8 cellular contexts compared by ENCODE assay signal in the genomic region with DNA sequence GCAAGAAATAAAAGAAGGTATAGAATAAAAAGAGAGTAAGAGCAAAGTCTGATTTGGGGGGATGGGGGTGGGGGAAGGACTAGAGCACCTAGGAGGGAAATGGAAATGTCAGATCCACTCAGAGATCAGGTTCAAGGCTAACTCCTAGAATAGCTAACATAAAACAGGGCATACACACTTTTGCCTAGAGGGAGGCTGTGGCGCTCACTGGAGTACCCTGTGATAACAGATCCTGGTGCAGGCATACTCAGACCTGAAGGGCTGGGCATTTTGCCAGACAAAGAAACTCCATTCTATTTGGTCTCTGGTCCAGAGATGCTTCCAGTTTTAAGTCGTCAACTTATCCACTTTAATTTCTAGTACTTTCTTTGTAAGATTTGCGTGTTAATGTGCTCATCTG. TPM values are rescaled to one million over a fixed set of nuclear protein-coding genes. Genes with fewer than 3 reads are reported as not detected.
DNase-seq lines count a peak whose midpoint lies in the region; ATAC-seq, FAIRE-seq and TF ChIP-seq lines count a peak whose summit lies in the region.

No MANE protein-coding gene starts in this region.

- peak overlapping the region; percentile 92 for H3K27ac Mint-ChIP-seq in CD4-positive, alpha-beta T cell
- H3K27ac Mint-ChIP-seq in astrocyte (ENCODE audit: unreplicated experiment) (no peak overlapping the region), mesothelial cell of epicardium (peak overlapping the region; percentile 70)

- no peak for FAIRE-seq in astrocyte (lab: Jason Lieb, UNC)

- no peak for ATAC-seq in CD4-positive, alpha-beta T cell (ENCODE audit: poor library complexity)
- no peak for ATAC-seq in HG03432 (IDR thresholded peaks at IDR 0.05; ENCODE audit: unreplicated experiment)
- ATAC-seq in HG03045 (IDR thresholded peaks at IDR 0.05; ENCODE audit: unreplicated experiment): no peak
- no peak for ATAC-seq in GM19395 (IDR thresholded peaks at IDR 0.05; ENCODE audit: unreplicated experiment)

- no peaks in the 10 kb centered on the region for H3K27me3 Mint-ChIP-seq in CD4-positive, alpha-beta T cell
- H3K27me3 Mint-ChIP-seq in astrocyte (ENCODE audit: low read depth, unreplicated experiment): no peaks in the 10 kb centered on the region
- no peaks in the 10 kb centered on the region for H3K27me3 Mint-ChIP-seq in mesothelial cell of epicardium (ENCODE audit: low read depth)

- H3K79me2 ChIP-seq in astrocyte (ENCODE audit: insufficient read depth, low read length): peaks cover 99% of the 10 kb centered on the region

- H2AFZ ChIP-seq in astrocyte (ENCODE audit: low read depth, low read length): no peak overlapping the region

- no peak overlapping the region for H3K9ac ChIP-seq in astrocyte (ENCODE audit: low read length)

- H3K36me3 ChIP-seq in astrocyte (ENCODE audit: insufficient read depth, low read length): peaks cover 2% of the 10 kb centered on the region

- peaks cover 96% of the 10 kb centered on the region for H4K20me1 ChIP-seq in astrocyte (ENCODE audit: insufficient read depth, low read length)

- no peaks in the 10 kb centered on the region for H3K9me3 ChIP-seq in CD4-positive, alpha-beta T cell (ENCODE audit: control insufficient read depth, low read length)
- no peaks in the 10 kb centered on the region for H3K9me3 ChIP-seq in astrocyte (ENCODE audit: insufficient read depth, low read depth, low read length)

- peaks cover 88% of the 10 kb centered on the region for H3K4me1 Mint-ChIP-seq in CD4-positive, alpha-beta T cell (ENCODE audit: low read depth)
- H3K4me1 Mint-ChIP-seq in astrocyte (ENCODE audit: low read depth, unreplicated experiment) (peaks cover 79% of the 10 kb centered on the region), mesothelial cell of epicardium (peaks cover 85% of the 10 kb centered on the region)

- peaks cover 14% of the 10 kb centered on the region for H3K36me3 Mint-ChIP-seq in CD4-positive, alpha-beta T cell (ENCODE audit: low read depth)
- H3K36me3 Mint-ChIP-seq in astrocyte (ENCODE audit: low read depth, unreplicated experiment) (peaks cover 2% of the 10 kb centered on the region), mesothelial cell of epicardium (no peaks in the 10 kb centered on the region)

- H3K27ac ChIP-seq in CD4-positive, alpha-beta T cell (ENCODE audit: low read depth, low read length): peak overlapping the region; percentile 44
- H3K27ac ChIP-seq in astrocyte (ENCODE audit: low read depth, low read length): no peak overlapping the region

- POLR2A ChIA-PET in CD4-positive, alpha-beta T cell (lab: Charles Lee): interaction anchor here (1.2 kb wide), 1 partner anchor 56 kb away, joined by 4 read pairs; no protein-coding TSS in a partner anchor

- H3K9me3 Mint-ChIP-seq in CD4-positive, alpha-beta T cell: no peaks in the 10 kb centered on the region
- H3K9me3 Mint-ChIP-seq in astrocyte (ENCODE audit: unreplicated experiment): no peaks in the 10 kb centered on the region
- no peaks in the 10 kb centered on the region for H3K9me3 Mint-ChIP-seq in mesothelial cell of epicardium

- CTCF ChIA-PET in CD4-positive, alpha-beta T cell (lab: Charles Lee): no interaction called here

- no peaks in the 10 kb centered on the region for H3K27me3 ChIP-seq in CD4-positive, alpha-beta T cell (ENCODE audit: control insufficient read depth, insufficient read depth, low read length)
- H3K27me3 ChIP-seq in astrocyte (ENCODE audit: insufficient read depth, low read length): no peaks in the 10 kb centered on the region

- no peak for DNase-seq in CD4-positive, alpha-beta T cell
- DNase-seq in NCI-H1105 treated with DMSO at 0.1 percent for 48 hours (lab: John Stamatoyannopoulos, UW) (peak; percentile 68), astrocyte (ENCODE audit: low read depth) (no peak), mesothelial cell of epicardium (ENCODE audit: low spot score in 2 of 2, unreplicated experiment in 2 of 2) (no peak), occipital lobe (lab: John Stamatoyannopoulos, UW) (no peak)

- peak overlapping the region; percentile 87 for H3K4me3 Mint-ChIP-seq in CD4-positive, alpha-beta T cell
- peak overlapping the region; percentile 47 for H3K4me3 Mint-ChIP-seq in astrocyte (ENCODE audit: unreplicated experiment)
- H3K4me3 Mint-ChIP-seq in mesothelial cell of epicardium: no peak overlapping the region

- TF ChIP-seq CTCF in CD4-positive, alpha-beta T cell (IDR thresholded peaks at IDR 0.05): no peak
- TF ChIP-seq CTCF in astrocyte (IDR thresholded peaks at IDR 0.05; ENCODE audit: insufficient read depth, low read depth, low read length) (no peak), mesothelial cell of epicardium (IDR thresholded peaks at IDR 0.05; ENCODE audit: unreplicated experiment) (no peak)

- peaks cover 70% of the 10 kb centered on the region for H3K4me1 ChIP-seq in astrocyte (ENCODE audit: insufficient read depth, low read length)

- no peak overlapping the region for H3K4me3 ChIP-seq in astrocyte (ENCODE audit: insufficient read depth, low read depth, low read length)

- peak overlapping the region; percentile 5 for H3K4me2 ChIP-seq in astrocyte (ENCODE audit: low read length)

- intact Hi-C loops in CD4-positive, alpha-beta T cell (cut with DNase I, micrococcal nuclease): loop anchor here in 1 of 2 experiments (5.0 kb wide), 1 partner anchor 68 kb away; the partner anchor contains the start of genes EEF1AKMT3 and METTL1

RNA-seq across cellular contexts. Expression of gene CTDSP2, which starts 5.8 kb away (rescaled TPM):
- total RNA-seq in CD4-positive, alpha-beta T cell: 10 to 100 TPM; 86.2 to 86.4 TPM
- total RNA-seq in astrocyte: 87.1 and 91.9 TPM in 2 replicates
- 210 to 218 TPM (median 216 TPM) in 3 replicates for total RNA-seq in mesothelial cell of epicardium
- total RNA-seq in occipital lobe: 32.4 TPM

RNA-seq across cellular contexts. Expression of gene AVIL, which starts 22.2 kb away (rescaled TPM):
- 1 to 10 TPM in 1 of 2 experiments, under 1 TPM in 1; 0.60 to 1.2 TPM for total RNA-seq in CD4-positive, alpha-beta T cell
- total RNA-seq in astrocyte (2.5 and 3.2 TPM in 2 replicates), mesothelial cell of epicardium (4.0 to 5.3 TPM (median 4.7 TPM) in 3 replicates), occipital lobe (0.78 TPM)

RNA-seq across cellular contexts. Expression of gene TSFM, which starts 58.1 kb away (rescaled TPM):
- total RNA-seq in CD4-positive, alpha-beta T cell: 10 to 100 TPM; 25.8 to 26.9 TPM
- 26.6 and 30.0 TPM in 2 replicates for total RNA-seq in astrocyte
- 23.4 to 31.6 TPM (median 26.2 TPM) in 3 replicates for total RNA-seq in mesothelial cell of epicardium
- total RNA-seq in occipital lobe: 27.3 TPM
